In genomic region chr16:47017636-47018035, GRCh38 we compare ENCODE assay signal across 6 cellular contexts.
"Had no signal": no experiment of that assay in that cellular context is flagged by ENCODE, and none has a peak within 500 bp of the region (broad histone marks: within the 10 kb centered on the region; RNA-seq: fewer than 3 reads in every experiment).

No MANE protein-coding gene starts in this region.

- H3K4me1 ChIP-seq: suprapubic skin, upper lobe of left lung had no signal

- H3K4me3 ChIP-seq: cardiac muscle cell, suprapubic skin, upper lobe of left lung had no signal

- DNase-seq: foreskin melanocyte had no signal

- H3K27me3 ChIP-seq: cardiac muscle cell, suprapubic skin, upper lobe of left lung had no signal

- H3K9me3 ChIP-seq: suprapubic skin, upper lobe of left lung had no signal

- H3K36me3 ChIP-seq: cardiac muscle cell, suprapubic skin, upper lobe of left lung had no signal

- FAIRE-seq: astrocyte, endothelial cell of umbilical vein had no signal

- H3K27ac ChIP-seq: cardiac muscle cell, suprapubic skin had no signal
